Comparison of ENCODE assay signal across 24 cellular contexts in genomic region chr11:14350215-14350614, GRCh38. TPM values are rescaled to one million over a fixed set of nuclear protein-coding genes. Genes with fewer than 3 reads are reported as not detected.
DNase-seq lines count a peak whose midpoint lies in the region; ATAC-seq, FAIRE-seq and TF ChIP-seq lines count a peak whose summit lies in the region.
"Had no signal": no experiment of that assay in that cellular context is flagged by ENCODE, and none has a peak within 500 bp of the region (broad histone marks: within the 10 kb centered on the region; RNA-seq: fewer than 3 reads in every experiment).

No MANE protein-coding gene starts in this region.

- intact Hi-C loops in kidney (cut with DNase I) = no loop called here

- DNase-seq in GM23248 (no peak), NB4 (ENCODE audit: low read depth) (peak; percentile 42), nephron progenitor cell (no peak), BE2C (no peak), kidney (no peak), activated T-cell treated with anti-CD3 and anti-CD28 coated beads for 4 hours (no peak)
- no peak for DNase-seq in effector memory CD8-positive, alpha-beta T cell
- DNase-seq: activated naive CD4-positive, alpha-beta T cell treated with Interleukin-2 at 50 U/mL for 16 hours; aorta; cerebellar nuclear complex; DMS79; gastrocnemius medialis; hypothalamus; Kasumi-1; kidney glomerular epithelial cell; NCI-H2107; NCI-H526; psoas muscle; stimulated activated CD4-positive, alpha-beta T cell treated with anti-CD3 and anti-CD28 coated beads, Interleukin-1b, Interleukin-23, amount 100 ng/mL, for 48 hours; stimulated activated naive CD8-positive, alpha-beta T cell treated with anti-CD3 and anti-CD28 coated beads, Interleukin-15, Interleukin-2, amounts not matched to agents 100 U/mL and 50 U/mL, for 24 hours; SW 1271; thyroid gland had no signal

- H3K9ac ChIP-seq in GM23248 = no peak overlapping the region
- H3K9ac ChIP-seq in kidney (ENCODE audit: low read length in 2 of 2) = no peak overlapping the region

- H3K4me1 Mint-ChIP-seq in effector memory CD8-positive, alpha-beta T cell (ENCODE audit: low read depth in 2 of 2) = peaks cover 32 to 53% of the 10 kb centered on the region in 2 donors
- H3K4me1 Mint-ChIP-seq in nephron progenitor cell = peaks cover 6% of the 10 kb centered on the region

- H3K4me2 ChIP-seq in GM23248 (ENCODE audit: unreplicated experiment) = no peak overlapping the region

- H3K9me3 Mint-ChIP-seq in effector memory CD8-positive, alpha-beta T cell = no peaks in the 10 kb centered on the region
- H3K9me3 Mint-ChIP-seq in nephron progenitor cell = peaks cover 55% of the 10 kb centered on the region

- in situ Hi-C loops in GM23248 (cut with MboI) = no loop called here

- peak; percentile 77 for ATAC-seq in effector memory CD8-positive, alpha-beta T cell (replicated peaks)
- ATAC-seq: gastrocnemius medialis; psoas muscle; stimulated activated naive CD8-positive, alpha-beta T cell treated with anti-CD3 and anti-CD28 coated beads, Interleukin-15, Interleukin-2, amounts not matched to agents 100 U/mL and 50 U/mL, for 24 hours had no signal

- H3K27ac Mint-ChIP-seq in effector memory CD8-positive, alpha-beta T cell = peak overlapping the region; percentile 25 to 61
- peak overlapping the region; percentile 55 for H3K27ac Mint-ChIP-seq in nephron progenitor cell

- 100% methylated on average over 2 of the region's 2 CpGs for WGBS in GM23248 (ENCODE audit: low coverage in 1 of 2, low lambda C conversion rate in 2 of 2, missing lambda C conversion rate in 2 of 2), 2 experiments

- H2AFZ ChIP-seq in GM23248 = no peak overlapping the region

- no peak for FAIRE-seq in kidney (lab: Jason Lieb, UNC)

- no peaks in the 10 kb centered on the region for H3K9me2 ChIP-seq in GM23248 (ENCODE audit: insufficient read depth)

- H3K79me2 ChIP-seq in GM23248 (ENCODE audit: insufficient read depth) = peaks cover 100% of the 10 kb centered on the region

- H3K4me1 ChIP-seq in GM23248 (ENCODE audit: insufficient read depth) (peaks cover 29% of the 10 kb centered on the region), BE2C (no peaks in the 10 kb centered on the region), kidney (ENCODE audit: control insufficient read depth in 1 of 2, insufficient read depth in 1 of 2, low read depth in 1 of 2, low read length in 2 of 2) (peaks cover 0 to 3% of the 10 kb centered on the region in 2 donors)

- peaks cover 49% of the 10 kb centered on the region for H4K20me1 ChIP-seq in GM23248 (ENCODE audit: insufficient read depth)

- peaks cover 27% of the 10 kb centered on the region for H3K36me3 Mint-ChIP-seq in effector memory CD8-positive, alpha-beta T cell (ENCODE audit: insufficient read depth)
- H3K36me3 Mint-ChIP-seq in nephron progenitor cell (ENCODE audit: low read depth) = peaks cover 52% of the 10 kb centered on the region

- H3K36me3 ChIP-seq in GM23248 (ENCODE audit: low read depth) (peaks cover 15% of the 10 kb centered on the region; the same call in 1 of the 2 replicates), BE2C (no peaks in the 10 kb centered on the region), kidney (ENCODE audit: control insufficient read depth in 1 of 2, insufficient read depth in 2 of 2, low read length in 2 of 2) (no peaks in the 10 kb centered on the region)
- H3K36me3 ChIP-seq: esophagus muscularis mucosa, gastrocnemius medialis, thyroid gland had no signal

- H3K4me3 ChIP-seq in GM23248 (no peak overlapping the region), NB4 (ENCODE audit: low read depth, low read length) (no peak overlapping the region), BE2C (ENCODE audit: low read depth, low read length) (no peak overlapping the region), kidney (ENCODE audit: low read length in 2 of 2) (no peak overlapping the region)
- H3K4me3 ChIP-seq: esophagus muscularis mucosa, gastrocnemius medialis, psoas muscle, thyroid gland had no signal

- H3K27ac ChIP-seq in GM23248 (peak overlapping the region; percentile 19; the same call in 1 of the 2 replicates), kidney (ENCODE audit: low read depth in 2 of 2, low read length in 2 of 2) (no peak overlapping the region)
- H3K27ac ChIP-seq: esophagus muscularis mucosa, gastrocnemius medialis, psoas muscle, thyroid gland had no signal

- peaks cover 70% of the 10 kb centered on the region for H3F3A ChIP-seq in GM23248 (ENCODE audit: insufficient read depth)

- H3K27me3 Mint-ChIP-seq in effector memory CD8-positive, alpha-beta T cell = no peaks in the 10 kb centered on the region
- H3K27me3 Mint-ChIP-seq in nephron progenitor cell (ENCODE audit: low read depth, poor library complexity) = no peaks in the 10 kb centered on the region

- H3K9me3 ChIP-seq in GM23248 (ENCODE audit: low read depth) (no peaks in the 10 kb centered on the region), BE2C (no peaks in the 10 kb centered on the region), kidney (ENCODE audit: control insufficient read depth in 1 of 2, low read length in 2 of 2) (no peaks in the 10 kb centered on the region)
- H3K9me3 ChIP-seq: esophagus muscularis mucosa, gastrocnemius medialis, psoas muscle, thyroid gland had no signal

- TF ChIP-seq POLR2A in NB4 (IDR thresholded peaks at IDR 0.05; ENCODE audit: extremely low read depth, insufficient read length) = no peak

- H3K27me3 ChIP-seq in GM23248 (replicated peaks; ENCODE audit: insufficient read depth) (no peaks in the 10 kb centered on the region), BE2C (no peaks in the 10 kb centered on the region)
- H3K27me3 ChIP-seq: esophagus muscularis mucosa, gastrocnemius medialis, thyroid gland had no signal

- H3K4me3 Mint-ChIP-seq in effector memory CD8-positive, alpha-beta T cell = peak overlapping the region; percentile 13 to 23
- no peak overlapping the region for H3K4me3 Mint-ChIP-seq in nephron progenitor cell
- H3K4me3 Mint-ChIP-seq: neural crest cell had no signal

- TF ChIP-seq CTCF in NB4 (IDR thresholded peaks at IDR 0.05; ENCODE audit: low read depth, low read length) = no peak
- no peak for TF ChIP-seq CTCF in nephron progenitor cell (IDR thresholded peaks at IDR 0.05)
- no peak for TF ChIP-seq CTCF in BE2C (IDR thresholded peaks at IDR 0.05; ENCODE audit: low read depth, low read length)
- TF ChIP-seq CTCF in kidney (IDR thresholded peaks at IDR 0.05; ENCODE audit: borderline replicate concordance, extremely low read depth, insufficient read depth) = no peak

RNA-seq across cellular contexts. Expression of gene RRAS2, which starts 8.8 kb away (rescaled TPM):
- 328 and 382 TPM in 2 replicates for total RNA-seq in GM23248 (2014; rRNA removed; shearing (Covaris generic))
- polyA plus RNA-seq in GM23248 (2016; fragmentation: Nextera tagmentation; extraction: Ambion mirVana) (260 and 268 TPM in 2 replicates), kidney (ENCODE audit: insufficient read depth, low read depth, low replicate concordance) (23.3 TPM)
- 5.4 TPM for polyA plus RNA-seq in BE2C (2012; ENCODE audit: insufficient read depth, insufficient read length, low read depth)
- 33.2 TPM for total RNA-seq in kidney
